ENCODE assay signal across 29 cellular contexts in the genomic region with DNA sequence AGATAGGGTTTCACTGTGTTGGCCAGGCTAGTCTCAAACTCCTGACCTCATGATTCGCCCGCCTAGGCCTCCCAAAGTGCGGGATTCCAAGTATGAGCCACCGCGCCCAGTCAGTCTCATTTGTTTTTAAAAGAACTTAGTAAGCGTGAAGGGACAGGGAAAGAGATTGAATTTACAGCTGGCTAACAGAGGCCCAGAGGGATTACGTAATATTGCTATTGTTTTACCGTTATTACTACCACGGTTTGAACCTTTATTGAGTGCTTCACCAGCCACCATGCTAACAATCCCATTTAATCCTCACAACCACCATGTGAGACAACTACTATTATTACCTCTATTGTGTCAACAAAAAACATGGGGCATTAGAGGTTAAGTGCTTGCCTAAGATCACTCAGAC.
"Had no signal": no experiment of that assay in that cellular context is flagged by ENCODE, and none has a peak within 500 bp of the region (broad histone marks: within the 10 kb centered on the region; RNA-seq: fewer than 3 reads in every experiment).

No MANE protein-coding gene starts in this region.

- DNase-seq: activated CD4-positive, alpha-beta memory T cell treated with anti-CD3 and anti-CD28 coated beads for 36 hours; activated CD4-positive, alpha-beta T cell treated with anti-CD3 and anti-CD28 coated beads for 36 hours; activated CD4-positive, alpha-beta T cell treated with anti-CD3 and anti-CD28 coated beads, Interleukin-2, amount 10 ng/mL, durations not matched to agents 24 days and 14 days; activated CD4-positive, CD25-positive, alpha-beta regulatory T cell; activated CD4-positive, CD25-positive, alpha-beta regulatory T cell treated with anti-CD3 and anti-CD28 coated beads, Interleukin-2, amount 50 U/mL, for 72 hours; activated CD8-positive, alpha-beta memory T cell treated with anti-CD3 and anti-CD28 coated beads, Interleukin-2, amount 10 ng/mL, durations not matched to agents 7 days and 5 days; activated CD8-positive, alpha-beta memory T cell treated with anti-CD3 and anti-CD28 coated beads, Interleukin-2, amount 50 U/mL, for 4 hours; activated CD8-positive, alpha-beta T cell treated with anti-CD3 and anti-CD28 coated beads, Interleukin-2, amount 10 ng/mL, durations not matched to agents 7 days and 5 days; activated naive CD4-positive, alpha-beta T cell treated with anti-CD3 and anti-CD28 coated beads for 36 hours; activated naive CD8-positive, alpha-beta T cell treated with anti-CD3 and anti-CD28 coated beads for 36 hours; activated naive CD8-positive, alpha-beta T cell treated with anti-CD3 and anti-CD28 coated beads, Interleukin-2, amount 50 U/mL, for 24 hours; activated T-cell treated with anti-CD3 and anti-CD28 coated beads, Interleukin-2, amount 50 U/mL, for 1 hour; activated T-cell treated with anti-CD3 and anti-CD28 coated beads, Interleukin-2, amount 50 U/mL, for 48 hours; amygdala; aorta; body of pancreas; caudate nucleus; cortex of kidney; dermis blood vessel endothelial cell; effector CD4-positive, alpha-beta T cell; effector memory CD8-positive, alpha-beta T cell; erythroblast; esophagus squamous epithelium; foreskin melanocyte; head of caudate nucleus; T-helper 17 cell; T1000 had no signal

- FAIRE-seq: colon had no signal

- H3K36me3 ChIP-seq: adrenal gland had no signal

- ATAC-seq: activated CD4-positive, alpha-beta T cell treated with anti-CD3 and anti-CD28 coated beads for 36 hours; activated CD8-positive, alpha-beta memory T cell treated with anti-CD3 and anti-CD28 coated beads, Interleukin-2, amount 10 ng/mL, durations not matched to agents 7 days and 5 days; activated CD8-positive, alpha-beta T cell treated with anti-CD3 and anti-CD28 coated beads, Interleukin-2, amount 10 ng/mL, durations not matched to agents 7 days and 5 days; activated naive CD8-positive, alpha-beta T cell treated with anti-CD3 and anti-CD28 coated beads, Interleukin-2, amount 50 U/mL, for 24 hours; body of pancreas; effector memory CD8-positive, alpha-beta T cell; T-helper 17 cell had no signal

- H3K4me3 ChIP-seq: adrenal gland, body of pancreas, esophagus squamous epithelium had no signal

- H3K27ac ChIP-seq: adrenal gland, body of pancreas, esophagus squamous epithelium had no signal

- H3K9me3 ChIP-seq: adrenal gland, body of pancreas, esophagus squamous epithelium had no signal

- H3K27me3 ChIP-seq: adrenal gland, body of pancreas, esophagus squamous epithelium had no signal
